ENCODE assay signal across 1 cellular context in the genomic region with DNA sequence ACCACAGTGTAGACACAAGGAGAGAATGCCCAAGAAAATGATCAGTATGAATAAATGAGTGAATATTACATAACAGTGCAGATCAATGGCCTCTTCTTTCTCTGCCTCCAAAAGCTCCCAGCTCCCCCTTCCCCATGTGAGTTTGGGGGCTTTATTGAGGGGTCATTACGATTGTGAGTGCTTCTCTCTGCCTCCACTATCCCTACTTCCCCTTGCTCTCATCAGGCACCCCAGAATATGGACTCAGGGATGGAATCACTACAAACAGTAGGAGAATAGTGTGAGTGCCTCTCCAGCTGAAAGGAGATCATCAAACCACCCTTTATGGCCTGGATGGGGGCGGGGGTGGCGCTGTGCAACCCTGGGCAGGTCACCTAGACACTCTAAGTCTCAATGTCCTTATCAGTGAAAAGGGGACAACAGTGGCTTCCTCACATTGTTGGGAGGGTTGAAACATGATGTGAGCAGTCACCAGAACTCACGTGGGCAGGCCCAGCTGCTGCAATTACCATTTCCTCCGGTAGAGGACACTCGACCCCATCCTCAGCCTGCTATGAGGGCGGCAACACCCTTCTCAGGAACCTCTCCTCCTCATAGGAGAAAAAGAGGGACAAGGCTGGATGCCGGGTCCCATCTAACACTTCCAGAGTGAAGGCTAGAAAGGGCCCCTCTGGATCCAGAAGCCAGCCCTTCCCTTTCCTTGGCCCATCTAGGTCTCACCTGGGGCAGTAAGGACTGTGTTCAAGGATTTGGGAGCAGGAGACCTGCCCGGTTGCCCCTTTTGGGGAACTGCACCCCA.
TF ChIP-seq lines count a peak whose summit lies in the region.

No MANE protein-coding gene starts in this region.

TF ChIP-seq in K562, 482 proteins besides CTCF, POLR2A, EP300 and RAD21 (continued from another document and continues in another):
- TF ChIP-seq, protein P1, sequence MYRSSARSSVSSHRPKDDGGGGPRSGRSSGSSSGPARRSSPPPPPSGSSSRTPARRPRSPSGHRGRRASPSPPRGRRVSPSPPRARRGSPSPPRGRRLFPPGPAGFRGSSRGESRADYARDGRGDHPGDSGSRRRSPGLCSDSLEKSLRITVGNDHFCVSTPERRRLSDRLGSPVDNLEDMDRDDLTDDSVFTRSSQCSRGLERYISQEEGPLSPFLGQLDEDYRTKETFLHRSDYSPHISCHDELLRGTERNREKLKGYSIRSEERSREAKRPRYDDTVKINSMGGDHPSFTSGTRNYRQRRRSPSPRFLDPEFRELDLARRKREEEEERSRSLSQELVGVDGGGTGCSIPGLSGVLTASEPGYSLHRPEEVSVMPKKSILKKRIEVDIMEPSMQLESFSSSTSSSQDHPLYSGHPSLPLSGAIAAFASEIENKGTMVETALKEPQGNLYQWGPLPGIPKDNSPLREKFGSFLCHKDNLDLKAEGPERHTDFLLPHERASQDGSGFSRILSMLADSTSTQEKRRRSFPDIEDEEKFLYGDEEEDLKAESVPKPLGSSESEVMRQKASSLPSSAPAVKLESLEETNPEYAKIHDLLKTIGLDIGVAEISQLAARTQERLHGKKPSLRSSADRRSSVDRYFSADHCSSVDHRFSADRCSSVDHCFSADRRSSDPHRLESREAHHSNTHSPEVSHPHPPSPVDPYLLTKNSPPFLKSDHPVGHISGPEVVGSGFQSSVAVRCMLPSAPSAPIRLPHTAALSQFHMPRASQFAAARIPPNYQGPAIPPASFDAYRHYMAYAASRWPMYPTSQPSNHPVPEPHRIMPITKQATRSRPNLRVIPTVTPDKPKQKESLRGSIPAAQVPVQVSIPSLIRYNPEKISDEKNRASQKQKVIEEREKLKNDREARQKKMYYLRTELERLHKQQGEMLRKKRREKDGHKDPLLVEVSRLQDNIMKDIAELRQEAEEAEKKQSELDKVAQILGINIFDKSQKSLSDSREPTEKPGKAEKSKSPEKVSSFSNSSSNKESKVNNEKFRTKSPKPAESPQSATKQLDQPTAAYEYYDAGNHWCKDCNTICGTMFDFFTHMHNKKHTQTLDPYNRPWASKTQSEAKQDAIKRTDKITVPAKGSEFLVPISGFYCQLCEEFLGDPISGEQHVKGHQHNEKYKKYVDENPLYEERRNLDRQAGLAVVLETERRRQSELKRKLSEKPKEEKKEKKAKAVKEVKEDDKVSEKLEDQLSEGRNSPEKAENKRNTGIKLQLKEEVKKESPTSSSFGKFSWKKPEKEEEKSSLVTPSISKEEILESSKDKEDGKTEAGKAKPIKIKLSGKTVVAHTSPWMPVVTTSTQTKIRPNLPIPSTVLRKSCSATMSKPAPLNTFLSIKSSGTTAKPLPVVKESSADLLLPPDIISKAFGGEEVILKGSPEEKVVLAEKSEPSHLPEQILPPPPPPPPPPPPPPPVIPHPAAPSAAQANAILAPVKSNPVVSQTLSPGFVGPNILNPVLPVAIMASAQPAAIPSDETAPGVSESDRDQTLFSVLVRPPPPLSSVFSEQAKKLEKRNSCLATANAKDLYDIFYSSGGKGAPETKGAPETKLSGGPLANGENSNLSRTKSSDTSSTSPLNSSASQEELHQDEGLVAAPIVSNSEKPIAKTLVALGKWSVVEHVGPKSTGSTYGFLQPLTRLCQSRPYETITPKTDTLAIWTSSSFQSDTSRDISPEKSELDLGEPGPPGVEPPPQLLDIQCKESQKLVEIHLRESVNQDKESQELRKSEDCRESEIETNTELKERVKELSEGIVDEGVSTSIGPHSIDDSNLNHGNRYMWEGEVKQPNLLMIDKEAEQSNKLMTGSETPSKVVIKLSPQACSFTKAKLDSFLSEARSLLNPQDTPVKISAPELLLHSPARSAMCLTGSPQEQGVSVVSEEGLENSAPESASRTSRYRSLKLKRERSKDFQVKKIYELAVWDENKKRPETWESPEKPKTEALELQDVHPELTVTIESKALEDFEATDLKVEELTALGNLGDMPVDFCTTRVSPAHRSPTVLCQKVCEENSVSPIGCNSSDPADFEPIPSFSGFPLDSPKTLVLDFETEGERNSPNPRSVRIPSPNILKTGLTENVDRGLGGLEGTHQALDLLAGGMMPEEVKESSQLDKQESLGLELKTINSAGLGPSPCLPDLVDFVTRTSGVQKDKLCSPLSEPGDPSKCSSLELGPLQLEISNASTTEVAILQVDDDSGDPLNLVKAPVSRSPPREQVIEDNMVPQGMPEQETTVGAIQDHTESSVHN (IDR thresholded peaks at IDR 0.05; ENCODE audit: borderline replicate concordance in 1 of 2, low read depth in 1 of 2) = no peak
- TF ChIP-seq RBBP5 (IDR thresholded peaks at IDR 0.05; ENCODE audit: borderline replicate concordance, insufficient read depth, low read length, poor library complexity, severe bottlenecking) = no peak
- no peak; the same call in 1 of the 2 replicates for TF ChIP-seq MTA1 (IDR thresholded peaks at IDR 0.05; ENCODE audit: borderline replicate concordance)
- no peak for TF ChIP-seq EHMT2 (IDR thresholded peaks at IDR 0.05)
- no peak for TF ChIP-seq HNRNPUL1 (IDR thresholded peaks at IDR 0.05; ENCODE audit: low read length)
- no peak for TF ChIP-seq FIP1L1 (IDR thresholded peaks at IDR 0.05; ENCODE audit: low read depth, low read length, poor library complexity, severe bottlenecking)
- TF ChIP-seq ZNF584 (CRISPR knock-in tag; IDR thresholded peaks at IDR 0.05; ENCODE audit: low read depth) = no peak
- TF ChIP-seq NONO (IDR thresholded peaks at IDR 0.05; ENCODE audit: low read depth in 2 of 2, low read length in 1 of 2) = no peak
- TF ChIP-seq, protein P2, sequence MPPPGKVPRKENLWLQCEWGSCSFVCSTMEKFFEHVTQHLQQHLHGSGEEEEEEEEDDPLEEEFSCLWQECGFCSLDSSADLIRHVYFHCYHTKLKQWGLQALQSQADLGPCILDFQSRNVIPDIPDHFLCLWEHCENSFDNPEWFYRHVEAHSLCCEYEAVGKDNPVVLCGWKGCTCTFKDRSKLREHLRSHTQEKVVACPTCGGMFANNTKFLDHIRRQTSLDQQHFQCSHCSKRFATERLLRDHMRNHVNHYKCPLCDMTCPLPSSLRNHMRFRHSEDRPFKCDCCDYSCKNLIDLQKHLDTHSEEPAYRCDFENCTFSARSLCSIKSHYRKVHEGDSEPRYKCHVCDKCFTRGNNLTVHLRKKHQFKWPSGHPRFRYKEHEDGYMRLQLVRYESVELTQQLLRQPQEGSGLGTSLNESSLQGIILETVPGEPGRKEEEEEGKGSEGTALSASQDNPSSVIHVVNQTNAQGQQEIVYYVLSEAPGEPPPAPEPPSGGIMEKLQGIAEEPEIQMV (tag; conservative IDR thresholded peaks at IDR 0.05; ENCODE audit: low read depth) = no peak
- no peak for TF ChIP-seq STAT5B (CRISPR knock-in tag; IDR thresholded peaks at IDR 0.05)
- TF ChIP-seq ZNF197 (CRISPR knock-in tag; IDR thresholded peaks at IDR 0.05; ENCODE audit: low read depth) = no peak
- peak; percentile 78; the same call in 1 of the 2 replicates for TF ChIP-seq RAD51 (IDR thresholded peaks at IDR 0.05; ENCODE audit: borderline replicate concordance, low read depth)
- no peak for TF ChIP-seq CHD4 (IDR thresholded peaks at IDR 0.05; ENCODE audit: insufficient read depth, insufficient replicate concordance, low read depth, low read length, poor library complexity, severe bottlenecking)
- no peak for TF ChIP-seq NFATC3 (IDR thresholded peaks at IDR 0.05)
- no peak for TF ChIP-seq TAF7 (tag; IDR thresholded peaks at IDR 0.05)
- no peak for TF ChIP-seq NFYB (IDR thresholded peaks at IDR 0.05; ENCODE audit: extremely low read depth, insufficient read length)
- TF ChIP-seq BDP1 (IDR thresholded peaks at IDR 0.05; ENCODE audit: insufficient read depth, insufficient read length) = no peak
- no peak for TF ChIP-seq CCAR2 (IDR thresholded peaks at IDR 0.05; ENCODE audit: low read depth, low read length)
- TF ChIP-seq HNRNPK (IDR thresholded peaks at IDR 0.05; ENCODE audit: low read depth, low read length, poor library complexity, severe bottlenecking) = no peak
- peak; percentile 70; the same call in 1 of the 2 replicates for TF ChIP-seq BCOR (IDR thresholded peaks at IDR 0.05)
- no peak for TF ChIP-seq BRF1 (IDR thresholded peaks at IDR 0.05; ENCODE audit: borderline replicate concordance, extremely low read depth, insufficient read length)
- no peak for TF ChIP-seq SNRNP70 (optimal IDR thresholded peaks at IDR 0.05; ENCODE audit: low read depth, low read length)
- TF ChIP-seq CBFA2T2 (conservative IDR thresholded peaks at IDR 0.05) = 0 out of 2 replicates have a peak, but pooled peaks have one; percentile 11
- TF ChIP-seq ELF1 (tag; IDR thresholded peaks at IDR 0.05) = no peak
- no peak for TF ChIP-seq CBX8 (IDR thresholded peaks at IDR 0.05; ENCODE audit: borderline replicate concordance, extremely low read depth, low read depth, low read length, poor library complexity, severe bottlenecking)
- TF ChIP-seq TEAD2 (tag; IDR thresholded peaks at IDR 0.05) = peak; percentile 83
- TF ChIP-seq, protein P3, sequence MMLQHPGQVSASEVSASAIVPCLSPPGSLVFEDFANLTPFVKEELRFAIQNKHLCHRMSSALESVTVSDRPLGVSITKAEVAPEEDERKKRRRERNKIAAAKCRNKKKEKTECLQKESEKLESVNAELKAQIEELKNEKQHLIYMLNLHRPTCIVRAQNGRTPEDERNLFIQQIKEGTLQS (IDR thresholded peaks at IDR 0.05) = peak; percentile 64
- TF ChIP-seq, protein P3 (CRISPR knock-in tag; conservative IDR thresholded peaks at IDR 0.05) = no peak; the same call in 1 of the 2 replicates
- no peak for TF ChIP-seq SRSF1 (IDR thresholded peaks at IDR 0.05; ENCODE audit: low read depth, low read length)
- TF ChIP-seq, protein P4, sequence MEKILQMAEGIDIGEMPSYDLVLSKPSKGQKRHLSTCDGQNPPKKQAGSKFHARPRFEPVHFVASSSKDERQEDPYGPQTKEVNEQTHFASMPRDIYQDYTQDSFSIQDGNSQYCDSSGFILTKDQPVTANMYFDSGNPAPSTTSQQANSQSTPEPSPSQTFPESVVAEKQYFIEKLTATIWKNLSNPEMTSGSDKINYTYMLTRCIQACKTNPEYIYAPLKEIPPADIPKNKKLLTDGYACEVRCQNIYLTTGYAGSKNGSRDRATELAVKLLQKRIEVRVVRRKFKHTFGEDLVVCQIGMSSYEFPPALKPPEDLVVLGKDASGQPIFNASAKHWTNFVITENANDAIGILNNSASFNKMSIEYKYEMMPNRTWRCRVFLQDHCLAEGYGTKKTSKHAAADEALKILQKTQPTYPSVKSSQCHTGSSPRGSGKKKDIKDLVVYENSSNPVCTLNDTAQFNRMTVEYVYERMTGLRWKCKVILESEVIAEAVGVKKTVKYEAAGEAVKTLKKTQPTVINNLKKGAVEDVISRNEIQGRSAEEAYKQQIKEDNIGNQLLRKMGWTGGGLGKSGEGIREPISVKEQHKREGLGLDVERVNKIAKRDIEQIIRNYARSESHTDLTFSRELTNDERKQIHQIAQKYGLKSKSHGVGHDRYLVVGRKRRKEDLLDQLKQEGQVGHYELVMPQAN (IDR thresholded peaks at IDR 0.05; ENCODE audit: borderline replicate concordance) = no peak
- peak; percentile 37; the same call in 1 of the 2 replicates for TF ChIP-seq STAG1 (CRISPR knock-in tag; IDR thresholded peaks at IDR 0.05; ENCODE audit: borderline replicate concordance)
- TF ChIP-seq ZNF75A (CRISPR knock-in tag; IDR thresholded peaks at IDR 0.05) = no peak
- TF ChIP-seq ZNF282 (CRISPR knock-in tag; IDR thresholded peaks at IDR 0.05) = no peak
- TF ChIP-seq DACH1 (IDR thresholded peaks at IDR 0.05; ENCODE audit: partially characterized antibody) = peak; percentile 56
- peak; percentile 71 for TF ChIP-seq HDAC2 (IDR thresholded peaks at IDR 0.05)
- TF ChIP-seq, protein P5, sequence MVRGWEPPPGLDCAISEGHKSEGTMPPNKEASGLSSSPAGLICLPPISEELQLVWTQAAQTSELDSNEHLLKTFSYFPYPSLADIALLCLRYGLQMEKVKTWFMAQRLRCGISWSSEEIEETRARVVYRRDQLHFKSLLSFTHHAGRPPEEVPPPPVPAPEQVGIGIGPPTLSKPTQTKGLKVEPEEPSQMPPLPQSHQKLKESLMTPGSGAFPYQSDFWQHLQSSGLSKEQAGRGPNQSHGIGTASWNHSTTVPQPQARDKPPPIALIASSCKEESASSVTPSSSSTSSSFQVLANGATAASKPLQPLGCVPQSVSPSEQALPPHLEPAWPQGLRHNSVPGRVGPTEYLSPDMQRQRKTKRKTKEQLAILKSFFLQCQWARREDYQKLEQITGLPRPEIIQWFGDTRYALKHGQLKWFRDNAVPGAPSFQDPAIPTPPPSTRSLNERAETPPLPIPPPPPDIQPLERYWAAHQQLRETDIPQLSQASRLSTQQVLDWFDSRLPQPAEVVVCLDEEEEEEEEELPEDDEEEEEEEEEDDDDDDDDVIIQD (CRISPR knock-in tag; IDR thresholded peaks at IDR 0.05) = no peak
- peak; percentile 92 for TF ChIP-seq MYC (IDR thresholded peaks at IDR 0.05; ENCODE audit: low read depth, low read length)
- no peak for TF ChIP-seq MYC (CRISPR knock-in tag; IDR thresholded peaks at IDR 0.05; ENCODE audit: borderline replicate concordance, low read depth)
- TF ChIP-seq TFAM (CRISPR knock-in tag; conservative IDR thresholded peaks at IDR 0.05) = no peak
- no peak for TF ChIP-seq MAFG (tag; conservative IDR thresholded peaks at IDR 0.05)
- no peak for TF ChIP-seq HSF4 (CRISPR knock-in tag; IDR thresholded peaks at IDR 0.05; ENCODE audit: borderline replicate concordance)
- TF ChIP-seq, protein P6, sequence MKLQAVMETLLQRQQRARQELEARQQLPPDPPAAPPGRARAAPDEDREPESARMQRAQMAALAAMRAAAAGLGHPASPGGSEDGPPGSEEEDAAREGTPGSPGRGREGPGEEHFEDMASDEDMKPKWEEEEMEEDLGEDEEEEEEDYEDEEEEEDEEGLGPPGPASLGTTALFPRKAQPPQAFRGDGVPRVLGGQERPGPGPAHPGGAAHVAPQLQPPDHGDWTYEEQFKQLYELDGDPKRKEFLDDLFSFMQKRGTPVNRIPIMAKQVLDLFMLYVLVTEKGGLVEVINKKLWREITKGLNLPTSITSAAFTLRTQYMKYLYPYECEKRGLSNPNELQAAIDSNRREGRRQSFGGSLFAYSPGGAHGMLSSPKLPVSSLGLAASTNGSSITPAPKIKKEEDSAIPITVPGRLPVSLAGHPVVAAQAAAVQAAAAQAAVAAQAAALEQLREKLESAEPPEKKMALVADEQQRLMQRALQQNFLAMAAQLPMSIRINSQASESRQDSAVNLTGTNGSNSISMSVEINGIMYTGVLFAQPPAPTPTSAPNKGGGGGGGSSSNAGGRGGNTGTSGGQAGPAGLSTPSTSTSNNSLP (IDR thresholded peaks at IDR 0.05; ENCODE audit: borderline replicate concordance, low read depth, low read length) = no peak
- no peak for TF ChIP-seq ZNF436 (CRISPR knock-in tag; IDR thresholded peaks at IDR 0.05)
- TF ChIP-seq TEAD4 (IDR thresholded peaks at IDR 0.05; ENCODE audit: low read length) = peak; percentile 69
- TF ChIP-seq TEAD4 (CRISPR knock-in tag; IDR thresholded peaks at IDR 0.05; ENCODE audit: borderline replicate concordance) = no peak
- TF ChIP-seq MXI1 (IDR thresholded peaks at IDR 0.05; ENCODE audit: low read depth, low read length) = no peak
- peak; percentile 65 for TF ChIP-seq L3MBTL2 (IDR thresholded peaks at IDR 0.05)
- peak; percentile 24; the same call in 1 of the 2 replicates for TF ChIP-seq KLF13 (tag; IDR thresholded peaks at IDR 0.05; ENCODE audit: borderline replicate concordance, low read depth)
- TF ChIP-seq SMARCE1 (IDR thresholded peaks at IDR 0.05) = no peak
- TF ChIP-seq CREBBP (IDR thresholded peaks at IDR 0.05; ENCODE audit: low read depth, low read length) = no peak
